In genomic region chr1:154352245-154352580, GRCh38 we compare ENCODE assay signal across 1 cellular context.
TF ChIP-seq lines count a peak whose summit lies in the region.

No MANE protein-coding gene starts in this region.

TF ChIP-seq in H1, 55 proteins besides CTCF, POLR2A, EP300 and RAD21:
- TF ChIP-seq SIN3A (conservative IDR thresholded peaks at IDR 0.05 in 1 of 2, IDR thresholded peaks at IDR 0.05 in 1 of 2; ENCODE audit: low read depth in 1 of 2, low read length in 2 of 2), result 0 out of 4 replicates have a peak, but pooled peaks of 1 of the 2 experiments have one; percentile 25
- TF ChIP-seq SIX5 (IDR thresholded peaks at IDR 0.05; ENCODE audit: low read depth, low read length), result no peak
TF ChIP-seq in H1: peak in this region for 1.
